Comparison of ENCODE assay signal across 20 cellular contexts in the genomic region with DNA sequence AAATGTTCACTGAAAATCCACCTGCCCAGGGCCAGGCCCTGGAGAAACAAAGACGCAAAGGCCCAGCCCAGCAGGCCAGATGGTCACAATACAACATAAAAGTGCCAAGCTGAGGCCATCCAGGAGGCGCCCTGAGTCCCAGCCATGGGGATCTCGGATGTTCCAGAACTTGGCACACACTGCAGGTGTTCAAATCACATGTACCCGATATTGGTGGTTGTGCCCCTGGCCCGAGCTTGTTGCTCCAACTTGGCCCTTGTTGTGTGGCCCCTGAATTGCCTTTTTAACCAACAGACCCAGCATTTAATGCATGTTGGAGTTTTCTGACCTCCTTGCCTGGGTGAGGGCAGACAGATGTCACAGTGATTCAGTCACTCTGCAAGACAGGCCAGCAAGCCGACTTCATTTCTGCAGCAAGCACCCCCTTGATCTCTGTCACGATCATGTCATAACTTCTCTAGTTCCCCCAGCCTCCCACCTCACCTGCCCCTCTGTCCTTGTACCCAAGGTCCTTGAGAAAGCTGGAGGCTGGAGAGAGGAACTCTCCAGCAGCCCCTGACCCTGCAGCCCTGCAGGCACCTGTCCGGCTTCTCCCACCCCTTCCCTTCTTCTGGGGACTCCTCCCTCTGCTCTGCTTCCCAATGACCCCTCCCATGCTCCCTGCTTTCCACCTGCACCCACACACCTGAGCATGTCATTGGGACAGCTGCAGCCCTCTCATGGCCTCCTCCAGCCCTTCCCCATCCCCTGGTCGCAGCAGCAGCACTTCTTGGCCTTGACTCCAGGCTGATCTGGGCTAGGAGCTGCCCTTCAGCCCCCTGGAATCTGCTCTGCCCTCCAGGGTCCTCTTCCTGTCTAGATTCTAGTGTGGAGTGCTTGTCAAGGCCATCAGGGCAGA. TPM values are rescaled to one million over a fixed set of nuclear protein-coding genes. Genes with fewer than 3 reads are reported as not detected.
DNase-seq lines count a peak whose midpoint lies in the region; ATAC-seq and TF ChIP-seq lines count a peak whose summit lies in the region.
"Had no signal": no experiment of that assay in that cellular context is flagged by ENCODE, and none has a peak within 500 bp of the region (broad histone marks: within the 10 kb centered on the region; RNA-seq: fewer than 3 reads in every experiment).

No MANE protein-coding gene starts in this region.

- ATAC-seq in activated B cell treated with CpG ODN at 0.5 μM for 24 hours (ENCODE audit: low read depth) (no peak), upper lobe of right lung (peak; percentile 27), HG03521 (IDR thresholded peaks at IDR 0.05; ENCODE audit: unreplicated experiment) (no peak)
- ATAC-seq in natural killer cell treated with Interleukin-12 subunit alpha and Interleukin-12 subunit beta and Interleukin-15 and Interleukin-18, amount 100 ng/mL, for 72 hours, result no peak
- ATAC-seq: Panc1 had no signal

- H3K27ac Mint-ChIP-seq in activated B cell treated with CpG ODN at 0.5 μM for 24 hours (peak overlapping the region; percentile 21), endodermal cell (no peak overlapping the region), osteocyte (ENCODE audit: unreplicated experiment) (no peak overlapping the region)
- no peak overlapping the region for H3K27ac Mint-ChIP-seq in natural killer cell treated with Interleukin-12 subunit alpha and Interleukin-12 subunit beta and Interleukin-15 and Interleukin-18, amount 100 ng/mL, for 72 hours
- H3K27ac Mint-ChIP-seq: CD4-positive, alpha-beta T cell had no signal

- no peak overlapping the region for H3K9ac ChIP-seq in endodermal cell (ENCODE audit: extremely low read depth, low read length, poor library complexity, severe bottlenecking)

- H3K4me3 Mint-ChIP-seq in activated B cell treated with CpG ODN at 0.5 μM for 24 hours, result no peak overlapping the region
- no peak overlapping the region for H3K4me3 Mint-ChIP-seq in endodermal cell
- H3K4me3 Mint-ChIP-seq in osteocyte (ENCODE audit: unreplicated experiment), result no peak overlapping the region
- no peak overlapping the region for H3K4me3 Mint-ChIP-seq in natural killer cell treated with Interleukin-12 subunit alpha and Interleukin-12 subunit beta and Interleukin-15 and Interleukin-18, amount 100 ng/mL, for 72 hours
- H3K4me3 Mint-ChIP-seq: CD4-positive, alpha-beta T cell had no signal

- 86 to 95% methylated on average over 7 to 9 of the region's 9 CpGs for WGBS in endodermal cell (ENCODE audit: insufficient coverage in 1 of 2, insufficient read length in 1 of 2), 2 experiments

- CTCF ChIA-PET in activated B cell treated with CpG ODN at 0.5 μM for 24 hours (lab: Charles Lee), result no interaction called here

- no peaks in the 10 kb centered on the region for H3K9me3 Mint-ChIP-seq in activated B cell treated with CpG ODN at 0.5 μM for 24 hours
- H3K9me3 Mint-ChIP-seq in endodermal cell, result no peaks in the 10 kb centered on the region
- H3K9me3 Mint-ChIP-seq in osteocyte (ENCODE audit: unreplicated experiment), result no peaks in the 10 kb centered on the region
- H3K9me3 Mint-ChIP-seq in natural killer cell treated with Interleukin-12 subunit alpha and Interleukin-12 subunit beta and Interleukin-15 and Interleukin-18, amount 100 ng/mL, for 72 hours, result no peaks in the 10 kb centered on the region
- H3K9me3 Mint-ChIP-seq: CD4-positive, alpha-beta T cell had no signal

- no peak for TF ChIP-seq CTCF in activated B cell treated with CpG ODN at 0.5 μM for 24 hours (IDR thresholded peaks at IDR 0.05)
- no peak for TF ChIP-seq CTCF in endodermal cell (conservative IDR thresholded peaks at IDR 0.05)
- TF ChIP-seq CTCF in osteocyte (IDR thresholded peaks at IDR 0.05), result no peak
- TF ChIP-seq CTCF in upper lobe of right lung (IDR thresholded peaks at IDR 0.05), result no peak

- H3K27ac ChIP-seq in endodermal cell (ENCODE audit: low read depth, low read length) (no peak overlapping the region), upper lobe of right lung (no peak overlapping the region)

- intact Hi-C loops in activated B cell treated with CpG ODN at 0.5 μM for 24 hours (cut with micrococcal nuclease), result no loop called here
- intact Hi-C loops in upper lobe of right lung (cut with DNase I), result no loop called here

- H3K36me3 Mint-ChIP-seq in activated B cell treated with CpG ODN at 0.5 μM for 24 hours (ENCODE audit: low read depth), result no peaks in the 10 kb centered on the region
- no peaks in the 10 kb centered on the region for H3K36me3 Mint-ChIP-seq in endodermal cell (ENCODE audit: low read depth)
- H3K36me3 Mint-ChIP-seq in osteocyte (ENCODE audit: unreplicated experiment), result no peaks in the 10 kb centered on the region
- H3K36me3 Mint-ChIP-seq in natural killer cell treated with Interleukin-12 subunit alpha and Interleukin-12 subunit beta and Interleukin-15 and Interleukin-18, amount 100 ng/mL, for 72 hours, result no peaks in the 10 kb centered on the region

- no peak for DNase-seq in activated B cell treated with CpG ODN at 0.5 μM for 24 hours
- DNase-seq in endodermal cell, result peak; percentile 37
- peak; percentile 75 for DNase-seq in osteocyte (ENCODE audit: extremely low spot score, unreplicated experiment)
- DNase-seq in upper lobe of right lung, result peak; percentile 36
- no peak for DNase-seq in stimulated activated CD4-positive, alpha-beta T cell treated with anti-CD3 and anti-CD28 coated beads, Interleukin-15, amount 100 ng/mL, for 24 hours
- no peak for DNase-seq in natural killer cell treated with Interleukin-12 subunit alpha and Interleukin-12 subunit beta and Interleukin-15 and Interleukin-18, amount 100 ng/mL, for 72 hours (ENCODE audit: low spot score)
- DNase-seq: CD4-positive, alpha-beta T cell; COR-L47; DMS79 treated with DMSO at 0.1 percent for 48 hours; KBM-7; NCI-H1105; NCI-H2029 treated with DMSO at 0.1 percent for 48 hours; NCI-H226; NCI-H524; NCI-H774; NK-92 treated with Interleukin-12 subunit alpha and Interleukin-12 subunit beta, amount 100 ng/mL, for 24 hours had no signal

- H3K4me1 Mint-ChIP-seq in activated B cell treated with CpG ODN at 0.5 μM for 24 hours (no peaks in the 10 kb centered on the region), endodermal cell (no peaks in the 10 kb centered on the region), osteocyte (ENCODE audit: unreplicated experiment) (no peaks in the 10 kb centered on the region)
- no peaks in the 10 kb centered on the region for H3K4me1 Mint-ChIP-seq in natural killer cell treated with Interleukin-12 subunit alpha and Interleukin-12 subunit beta and Interleukin-15 and Interleukin-18, amount 100 ng/mL, for 72 hours (ENCODE audit: low read depth in 2 of 2)

- POLR2A ChIA-PET in activated B cell treated with CpG ODN at 0.5 μM for 24 hours (lab: Charles Lee), result no interaction called here

- H3K4me3 ChIP-seq in endodermal cell (ENCODE audit: low read length), result no peak overlapping the region
- no peak overlapping the region for H3K4me3 ChIP-seq in upper lobe of right lung

- H3K27me3 Mint-ChIP-seq in activated B cell treated with CpG ODN at 0.5 μM for 24 hours, result peaks cover 12% of the 10 kb centered on the region
- peaks cover 4% of the 10 kb centered on the region for H3K27me3 Mint-ChIP-seq in endodermal cell (ENCODE audit: insufficient read depth)
- peaks cover 33% of the 10 kb centered on the region for H3K27me3 Mint-ChIP-seq in osteocyte (ENCODE audit: unreplicated experiment)
- H3K27me3 Mint-ChIP-seq in natural killer cell treated with Interleukin-12 subunit alpha and Interleukin-12 subunit beta and Interleukin-15 and Interleukin-18, amount 100 ng/mL, for 72 hours, result peaks cover 0 to 3% of the 10 kb centered on the region in 2 donors
- H3K27me3 Mint-ChIP-seq: CD4-positive, alpha-beta T cell had no signal

- H3K36me3 ChIP-seq in endodermal cell (ENCODE audit: control insufficient read depth, insufficient read depth, low read length) (no peaks in the 10 kb centered on the region), upper lobe of right lung (no peaks in the 10 kb centered on the region)

- H3K4me1 ChIP-seq in endodermal cell (ENCODE audit: control insufficient read depth, insufficient read depth, low read length) (no peaks in the 10 kb centered on the region), upper lobe of right lung (no peaks in the 10 kb centered on the region)

- H3K27me3 ChIP-seq in endodermal cell (ENCODE audit: control insufficient read depth, insufficient read depth, low read length, poor library complexity, severe bottlenecking) (no peaks in the 10 kb centered on the region), upper lobe of right lung (no peaks in the 10 kb centered on the region)

- H3K9me3 ChIP-seq in endodermal cell (ENCODE audit: control insufficient read depth, low read length) (no peaks in the 10 kb centered on the region), upper lobe of right lung (no peaks in the 10 kb centered on the region)

RNA-seq across cellular contexts. Expression of gene NGEF, which starts 9.1 kb away (rescaled TPM):
- total RNA-seq in activated B cell treated with CpG ODN at 0.5 μM for 24 hours (not detected in 2 replicates), endodermal cell (1 to 10 TPM; 1.8 to 2.9 TPM), osteocyte (0.26 and 0.27 TPM in 2 replicates), upper lobe of right lung (not detected)
- 2.1 TPM for polyA plus RNA-seq in endodermal cell (2013, experiment 1 of 2)
- 3.7 TPM for polyA plus RNA-seq in endodermal cell (2013, experiment 2 of 2)
- not detected for total RNA-seq in natural killer cell treated with Interleukin-12 subunit alpha and Interleukin-12 subunit beta and Interleukin-15 and Interleukin-18, amount 100 ng/mL, for 72 hours
- total RNA-seq: CD4-positive, alpha-beta T cell had no signal

RNA-seq across cellular contexts. Expression of gene NEU2, which starts 28.6 kb away (rescaled TPM):
- total RNA-seq in activated B cell treated with CpG ODN at 0.5 μM for 24 hours (not detected in 2 replicates), endodermal cell (not detected), osteocyte (not detected in 2 replicates), upper lobe of right lung (not detected)
- not detected for polyA plus RNA-seq in endodermal cell (2013, experiment 1 of 2)
- not detected for polyA plus RNA-seq in endodermal cell (2013, experiment 2 of 2)
- total RNA-seq in natural killer cell treated with Interleukin-12 subunit alpha and Interleukin-12 subunit beta and Interleukin-15 and Interleukin-18, amount 100 ng/mL, for 72 hours, result not detected
- total RNA-seq: CD4-positive, alpha-beta T cell; H4 had no signal
- polyA plus RNA-seq: BJ had no signal

RNA-seq across cellular contexts. Expression of gene INPP5D, which starts 56.2 kb away (rescaled TPM):
- 247 and 275 TPM in 2 replicates for total RNA-seq in activated B cell treated with CpG ODN at 0.5 μM for 24 hours
- 1 to 10 TPM in 1 of 2 donors, under 1 TPM in 1; 0.66 to 3.0 TPM for total RNA-seq in endodermal cell
- 4.5 TPM for polyA plus RNA-seq in endodermal cell (2013, experiment 1 of 2)
- polyA plus RNA-seq in endodermal cell (2013, experiment 2 of 2), result 3.7 TPM
- 0.31 and 0.40 TPM in 2 replicates for total RNA-seq in osteocyte
- 33.3 TPM for total RNA-seq in upper lobe of right lung
- total RNA-seq in natural killer cell treated with Interleukin-12 subunit alpha and Interleukin-12 subunit beta and Interleukin-15 and Interleukin-18, amount 100 ng/mL, for 72 hours, result 100 to 1,000 TPM; 136 to 155 TPM

Comparison
In these comparisons a context has a peak if more than half of its experiments do, and no peak if none do; other contexts are left out.
1. DNase-seq: peak in endodermal cell (single experiment), osteocyte (single experiment) and upper lobe of right lung (single experiment); none in activated B cell treated with CpG ODN at 0.5 μM for 24 hours (single experiment), stimulated activated CD4-positive, alpha-beta T cell treated with anti-CD3 and anti-CD28 coated beads, Interleukin-15, amount 100 ng/mL, for 24 hours (single experiment) and natural killer cell treated with Interleukin-12 subunit alpha and Interleukin-12 subunit beta and Interleukin-15 and Interleukin-18, amount 100 ng/mL, for 72 hours (single experiment).